Comparison of ENCODE assay signal across 9 cellular contexts in genomic region chr7:29102554-29103151, GRCh38. TPM values are rescaled to one million over a fixed set of nuclear protein-coding genes. Genes with fewer than 3 reads are reported as not detected.
DNase-seq lines count a peak whose midpoint lies in the region; ATAC-seq and TF ChIP-seq lines count a peak whose summit lies in the region.
"Had no signal": no experiment of that assay in that cellular context is flagged by ENCODE, and none has a peak within 500 bp of the region (broad histone marks: within the 10 kb centered on the region; RNA-seq: fewer than 3 reads in every experiment).

No MANE protein-coding gene starts in this region.

- H3K4me3 ChIP-seq in GM23338: no peak overlapping the region
- H3K4me3 ChIP-seq in right atrium auricular region: no peak overlapping the region

- H3K4me3 Mint-ChIP-seq in CD4-positive, alpha-beta T cell: no peak overlapping the region
- no peak overlapping the region for H3K4me3 Mint-ChIP-seq in GM23338
- H3K4me3 Mint-ChIP-seq in activated naive CD8-positive, alpha-beta T cell treated with anti-CD3 and anti-CD28 coated beads for 36 hours: no peak overlapping the region
- H3K4me3 Mint-ChIP-seq: naive B cell had no signal

- H3K9me3 Mint-ChIP-seq in CD4-positive, alpha-beta T cell: no peaks in the 10 kb centered on the region
- H3K9me3 Mint-ChIP-seq in GM23338: no peaks in the 10 kb centered on the region
- no peaks in the 10 kb centered on the region for H3K9me3 Mint-ChIP-seq in activated naive CD8-positive, alpha-beta T cell treated with anti-CD3 and anti-CD28 coated beads for 36 hours
- H3K9me3 Mint-ChIP-seq: naive B cell had no signal

- H3K27me3 Mint-ChIP-seq in CD4-positive, alpha-beta T cell: no peaks in the 10 kb centered on the region
- no peaks in the 10 kb centered on the region for H3K27me3 Mint-ChIP-seq in GM23338 (ENCODE audit: insufficient read depth, low read depth, poor library complexity)
- H3K27me3 Mint-ChIP-seq in activated naive CD8-positive, alpha-beta T cell treated with anti-CD3 and anti-CD28 coated beads for 36 hours: no peaks in the 10 kb centered on the region
- H3K27me3 Mint-ChIP-seq: naive B cell had no signal

- H2AFZ ChIP-seq in GM23338: no peak overlapping the region

- H3K27ac ChIP-seq in CD4-positive, alpha-beta T cell (ENCODE audit: low read depth, low read length): no peak overlapping the region
- H3K27ac ChIP-seq in GM23338 (ENCODE audit: low read depth) (no peak overlapping the region), right atrium auricular region (no peak overlapping the region)

- no peaks in the 10 kb centered on the region for H3K36me3 Mint-ChIP-seq in CD4-positive, alpha-beta T cell (ENCODE audit: low read depth)
- H3K36me3 Mint-ChIP-seq in GM23338 (ENCODE audit: low read depth): no peaks in the 10 kb centered on the region
- no peaks in the 10 kb centered on the region for H3K36me3 Mint-ChIP-seq in activated naive CD8-positive, alpha-beta T cell treated with anti-CD3 and anti-CD28 coated beads for 36 hours
- H3K36me3 Mint-ChIP-seq: naive B cell had no signal

- H3K9me2 ChIP-seq in GM23338 (ENCODE audit: insufficient read depth): no peaks in the 10 kb centered on the region

- H3K4me1 ChIP-seq in GM23338 (ENCODE audit: insufficient read depth) (0 out of 2 replicates have a peak, but pooled peaks cover 6% of the 10 kb centered on the region), right atrium auricular region (peaks cover 0 to 13% of the 10 kb centered on the region in 2 donors)

- H3K79me2 ChIP-seq in GM23338 (replicated peaks; ENCODE audit: insufficient read depth): no peaks in the 10 kb centered on the region

- H3F3A ChIP-seq in GM23338 (replicated peaks; ENCODE audit: low read depth): no peaks in the 10 kb centered on the region

- peak; percentile 39 for ATAC-seq in CD4-positive, alpha-beta T cell (ENCODE audit: poor library complexity)
- ATAC-seq in GM23338: peak; percentile 90
- ATAC-seq in HG02870 (IDR thresholded peaks at IDR 0.05; ENCODE audit: unreplicated experiment): no peak
- no peak for ATAC-seq in HG02588 (IDR thresholded peaks at IDR 0.05; ENCODE audit: unreplicated experiment)

- TF ChIP-seq CTCF in CD4-positive, alpha-beta T cell (IDR thresholded peaks at IDR 0.05): peak; percentile 44
- peak; percentile 68 to 86 for TF ChIP-seq CTCF in GM23338 (conservative IDR thresholded peaks at IDR 0.05; ENCODE audit: low read depth in 2 of 2)
- TF ChIP-seq CTCF in right atrium auricular region (IDR thresholded peaks at IDR 0.05): peak; percentile 43 to 81

- H3K4me1 Mint-ChIP-seq in CD4-positive, alpha-beta T cell (ENCODE audit: low read depth): peaks cover 6% of the 10 kb centered on the region
- peaks cover 6% of the 10 kb centered on the region for H3K4me1 Mint-ChIP-seq in GM23338
- H3K4me1 Mint-ChIP-seq in activated naive CD8-positive, alpha-beta T cell treated with anti-CD3 and anti-CD28 coated beads for 36 hours: peaks cover 3% of the 10 kb centered on the region

- H3K36me3 ChIP-seq in GM23338 (ENCODE audit: insufficient read depth) (no peaks in the 10 kb centered on the region), right atrium auricular region (no peaks in the 10 kb centered on the region)

- H3K27me3 ChIP-seq in CD4-positive, alpha-beta T cell (ENCODE audit: control insufficient read depth, insufficient read depth, low read length): no peaks in the 10 kb centered on the region
- H3K27me3 ChIP-seq in GM23338 (ENCODE audit: insufficient read depth) (no peaks in the 10 kb centered on the region), right atrium auricular region (no peaks in the 10 kb centered on the region)

- no peak overlapping the region for H3K27ac Mint-ChIP-seq in CD4-positive, alpha-beta T cell
- no peak overlapping the region for H3K27ac Mint-ChIP-seq in GM23338
- H3K27ac Mint-ChIP-seq in activated naive CD8-positive, alpha-beta T cell treated with anti-CD3 and anti-CD28 coated beads for 36 hours: no peak overlapping the region
- H3K27ac Mint-ChIP-seq: naive B cell had no signal

- intact Hi-C loops in CD4-positive, alpha-beta T cell (cut with DNase I, micrococcal nuclease): loop anchor here (1.0 to 2.0 kb wide), 3 partner anchors 175 to 180 kb away; no protein-coding TSS in a partner anchor

- POLR2A ChIA-PET in CD4-positive, alpha-beta T cell (lab: Charles Lee): no interaction called here

- H3K9me3 ChIP-seq in CD4-positive, alpha-beta T cell (ENCODE audit: control insufficient read depth, low read length): no peaks in the 10 kb centered on the region
- H3K9me3 ChIP-seq in right atrium auricular region: no peaks in the 10 kb centered on the region

- no peak overlapping the region for H3K4me2 ChIP-seq in GM23338

- peak in 4 of 10 experiments; percentile 11 to 26 (median 18) for DNase-seq in CD4-positive, alpha-beta T cell
- DNase-seq in GM23338 (ENCODE audit: low spot score) (peak; percentile 89), NCI-H774 (lab: John Stamatoyannopoulos, UW) (peak; percentile 21), right atrium auricular region (ENCODE audit: low spot score) (peak; percentile 80), renal cortical epithelial cell (ENCODE audit: low read depth) (peak; percentile 55)
- peak; percentile 30 for DNase-seq in activated naive CD8-positive, alpha-beta T cell treated with anti-CD3 and anti-CD28 coated beads for 36 hours
- DNase-seq: naive B cell had no signal

- CTCF ChIA-PET in CD4-positive, alpha-beta T cell (lab: Charles Lee): no interaction called here

- no peaks in the 10 kb centered on the region for H4K20me1 ChIP-seq in GM23338 (replicated peaks; ENCODE audit: insufficient read depth)

TF ChIP-seq in GM23338, 12 proteins besides CTCF, POLR2A, EP300 and RAD21 (continues in another document):
- TF ChIP-seq ETS1 (IDR thresholded peaks at IDR 0.05) (no peak), JUNB (IDR thresholded peaks at IDR 0.05; ENCODE audit: unreplicated experiment) (no peak), EZH2phosphoT487 (IDR thresholded peaks at IDR 0.05; ENCODE audit: unreplicated experiment) (no peak), NANOG (IDR thresholded peaks at IDR 0.05; ENCODE audit: borderline replicate concordance) (no peak), POLR2AphosphoS5 (IDR thresholded peaks at IDR 0.05; ENCODE audit: low read depth) (no peak), ZNF331 (CRISPR knock-in tag; IDR thresholded peaks at IDR 0.05; ENCODE audit: low read depth) (no peak)

RNA-seq across cellular contexts. Expression of gene CPVL, which starts 43.7 kb away (rescaled TPM):
- 1 to 10 TPM; 3.8 to 4.5 TPM for total RNA-seq in CD4-positive, alpha-beta T cell
- 33.3 and 37.8 TPM in 2 replicates for total RNA-seq in GM23338 (2014; rRNA removed; shearing (Covaris generic))
- polyA plus RNA-seq in GM23338 (2016; fragmentation: Nextera tagmentation; extraction: Ambion mirVana): 31.9 and 36.5 TPM in 2 replicates
- total RNA-seq in activated naive CD8-positive, alpha-beta T cell treated with anti-CD3 and anti-CD28 coated beads for 36 hours: not detected
- total RNA-seq in right atrium auricular region (10 to 100 TPM in 1 of 2 donors, 1 to 10 TPM in 1; 2.7 to 11.8 TPM), renal cortical epithelial cell (18.2 and 23.2 TPM in 2 replicates)

Comparison
In these comparisons a context has a peak if more than half of its experiments do, and no peak if none do; other contexts are left out.
1. ATAC-seq: peak in CD4-positive, alpha-beta T cell (single experiment) and GM23338 (single experiment); none in HG02870 (single experiment) and HG02588 (single experiment).
2. Peak in every context shown above with its lines, with median percentiles within 50 percentile points of each other: CTCF ChIP-seq.